14 cellular contexts compared by ENCODE assay signal in the genomic region with DNA sequence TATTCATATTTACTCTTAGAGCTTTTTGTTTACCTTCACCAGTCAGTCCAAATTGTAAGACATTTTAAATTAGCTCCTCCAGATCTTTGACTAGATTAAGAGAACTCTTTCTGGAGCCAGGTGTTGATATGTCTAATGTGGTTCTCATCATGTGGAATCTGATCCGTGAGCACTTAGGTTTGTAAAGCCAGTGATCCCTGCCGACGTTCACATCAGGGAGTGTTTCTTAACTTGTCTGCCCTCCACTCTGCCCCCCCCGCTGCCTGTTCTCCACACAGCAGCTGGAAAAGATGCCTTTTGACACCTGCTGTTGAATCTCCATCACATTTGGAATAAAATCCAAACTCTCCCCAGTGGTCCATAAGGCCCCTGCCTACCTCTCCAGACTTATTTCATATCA. TPM values are rescaled to one million over a fixed set of nuclear protein-coding genes. Genes with fewer than 3 reads are reported as not detected.
DNase-seq lines count a peak whose midpoint lies in the region; ATAC-seq, FAIRE-seq and TF ChIP-seq lines count a peak whose summit lies in the region.
"Had no signal": no experiment of that assay in that cellular context is flagged by ENCODE, and none has a peak within 500 bp of the region (broad histone marks: within the 10 kb centered on the region; RNA-seq: fewer than 3 reads in every experiment).

No MANE protein-coding gene starts in this region.

- no peak for TF ChIP-seq POLR2A in GM12892 (IDR thresholded peaks at IDR 0.05; ENCODE audit: low read depth, low read length)

- ATAC-seq in activated naive CD4-positive, alpha-beta T cell treated with anti-CD3 and anti-CD28 coated beads, Interleukin-2, amount 50 U/mL, for 72 hours, result no peak
- ATAC-seq: CD8-positive, alpha-beta T cell had no signal

- peak overlapping the region; percentile 70 for H3K27ac Mint-ChIP-seq in activated naive CD4-positive, alpha-beta T cell treated with anti-CD3 and anti-CD28 coated beads for 36 hours
- no peak overlapping the region for H3K27ac Mint-ChIP-seq in activated naive CD4-positive, alpha-beta T cell treated with anti-CD3 and anti-CD28 coated beads, Interleukin-2, amount 50 U/mL, for 72 hours
- H3K27ac Mint-ChIP-seq: CD8-positive, alpha-beta T cell had no signal

- peaks cover 24% of the 10 kb centered on the region for H3K36me3 Mint-ChIP-seq in activated naive CD4-positive, alpha-beta T cell treated with anti-CD3 and anti-CD28 coated beads for 36 hours (ENCODE audit: low read depth)
- peaks cover 6 to 24% of the 10 kb centered on the region in 2 donors for H3K36me3 Mint-ChIP-seq in activated naive CD4-positive, alpha-beta T cell treated with anti-CD3 and anti-CD28 coated beads, Interleukin-2, amount 50 U/mL, for 72 hours

- H3K9me3 Mint-ChIP-seq in activated naive CD4-positive, alpha-beta T cell treated with anti-CD3 and anti-CD28 coated beads for 36 hours, result peaks cover 2% of the 10 kb centered on the region
- no peaks in the 10 kb centered on the region for H3K9me3 Mint-ChIP-seq in activated naive CD4-positive, alpha-beta T cell treated with anti-CD3 and anti-CD28 coated beads, Interleukin-2, amount 50 U/mL, for 72 hours
- H3K9me3 Mint-ChIP-seq: CD8-positive, alpha-beta T cell had no signal

- no peak overlapping the region for H3K4me3 Mint-ChIP-seq in activated naive CD4-positive, alpha-beta T cell treated with anti-CD3 and anti-CD28 coated beads for 36 hours
- H3K4me3 Mint-ChIP-seq: CD8-positive, alpha-beta T cell had no signal

- H3K27me3 Mint-ChIP-seq in activated naive CD4-positive, alpha-beta T cell treated with anti-CD3 and anti-CD28 coated beads for 36 hours (ENCODE audit: low read depth), result no peaks in the 10 kb centered on the region

- FAIRE-seq in GM12892 (lab: Jason Lieb, UNC), result no peak

- CTCF ChIA-PET in activated naive CD4-positive, alpha-beta T cell treated with anti-CD3 and anti-CD28 coated beads for 36 hours (lab: Charles Lee), result no interaction called here

- intact Hi-C loops in activated naive CD4-positive, alpha-beta T cell treated with anti-CD3 and anti-CD28 coated beads for 36 hours (cut with micrococcal nuclease), result no loop called here

- DNase-seq in activated naive CD4-positive, alpha-beta T cell treated with anti-CD3 and anti-CD28 coated beads for 36 hours, result no peak
- no peak for DNase-seq in activated naive CD4-positive, alpha-beta T cell treated with anti-CD3 and anti-CD28 coated beads, Interleukin-2, amount 50 U/mL, for 72 hours (ENCODE audit: low spot score in 2 of 2)
- DNase-seq in NCI-H1417 (lab: John Stamatoyannopoulos, UW) (peak; percentile 12 to 92 (median 74)), NCI-H69 (lab: John Stamatoyannopoulos, UW) (peak; percentile 90), GM12892 (ENCODE audit: insufficient read length) (no peak), hepatic stellate cell (ENCODE audit: low spot score) (no peak), HuH-7.5 (ENCODE audit: low spot score) (no peak)
- DNase-seq: ACHN; CD8-positive, alpha-beta T cell; MM.1S; NCI-H2227 treated with DMSO at 0.1 percent for 48 hours; NCI-H524 treated with DMSO at 0.1 percent for 48 hours; SW 1271 had no signal

- H3K4me1 Mint-ChIP-seq in activated naive CD4-positive, alpha-beta T cell treated with anti-CD3 and anti-CD28 coated beads for 36 hours (ENCODE audit: low read depth), result peaks cover 17% of the 10 kb centered on the region

RNA-seq across cellular contexts. Expression of a gene that starts 17.7 kb away (rescaled TPM):
- not detected for total RNA-seq in activated naive CD4-positive, alpha-beta T cell treated with anti-CD3 and anti-CD28 coated beads for 36 hours
- not detected for total RNA-seq in activated naive CD4-positive, alpha-beta T cell treated with anti-CD3 and anti-CD28 coated beads, Interleukin-2, amount 50 U/mL, for 72 hours
- polyA plus RNA-seq in GM12892 (2012; ENCODE audit: missing spikeins), result not detected
- total RNA-seq: CD8-positive, alpha-beta T cell; SJSA1 had no signal

Comparison
In these comparisons a context has a peak if more than half of its experiments do, and no peak if none do; other contexts are left out.
1. DNase-seq: peak in NCI-H1417 (3 of 3) and NCI-H69 (single experiment); none in activated naive CD4-positive, alpha-beta T cell treated with anti-CD3 and anti-CD28 coated beads for 36 hours (single experiment), activated naive CD4-positive, alpha-beta T cell treated with anti-CD3 and anti-CD28 coated beads, Interleukin-2, amount 50 U/mL, for 72 hours (0 of 2), GM12892 (single experiment), hepatic stellate cell (single experiment) and HuH-7.5 (single experiment).